In genomic region chr11:115385211-115385610, GRCh38 we compare ENCODE assay signal across 15 cellular contexts.
DNase-seq lines count a peak whose midpoint lies in the region; ATAC-seq, FAIRE-seq and TF ChIP-seq lines count a peak whose summit lies in the region.
"Had no signal": no experiment of that assay in that cellular context is flagged by ENCODE, and none has a peak within 500 bp of the region (broad histone marks: within the 10 kb centered on the region; RNA-seq: fewer than 3 reads in every experiment).

No MANE protein-coding gene starts in this region.

- H3K4me1 ChIP-seq in psoas muscle (no peaks in the 10 kb centered on the region), left lung (no peaks in the 10 kb centered on the region), prostate gland (replicated peaks) (no peaks in the 10 kb centered on the region)

- DNase-seq in NCI-H2171 treated with DMSO at 0.1 percent for 48 hours (lab: John Stamatoyannopoulos, UW) (peak; percentile 53), NCI-H2171 (lab: John Stamatoyannopoulos, UW) (no peak), MG63 (peak; percentile 21), cerebellum (ENCODE audit: low spot score) (peak; percentile 52), psoas muscle (no peak), H54 (ENCODE audit: insufficient read length, low spot score) (no peak), left lung (no peak), prostate gland (ENCODE audit: low spot score) (no peak)
- DNase-seq: CD4-positive, CD25-positive, alpha-beta regulatory T cell; DMS53 had no signal

- no peaks in the 10 kb centered on the region for H3K36me3 ChIP-seq in MG63
- no peaks in the 10 kb centered on the region for H3K36me3 ChIP-seq in psoas muscle (ENCODE audit: insufficient read depth in 1 of 2, low read depth in 1 of 2)
- no peaks in the 10 kb centered on the region for H3K36me3 ChIP-seq in left lung
- H3K36me3 ChIP-seq in prostate gland: no peaks in the 10 kb centered on the region
- H3K36me3 ChIP-seq: BLaER1 treated with 17β-estradiol and CSF1 and Interleukin-3, amounts not matched to agents 10 nM and 100 nM had no signal

- TF ChIP-seq CTCF in psoas muscle (IDR thresholded peaks at IDR 0.05) (no peak), left lung (IDR thresholded peaks at IDR 0.05) (no peak), prostate gland (IDR thresholded peaks at IDR 0.05) (no peak)

- H3K27ac ChIP-seq in psoas muscle: no peak overlapping the region
- no peak overlapping the region for H3K27ac ChIP-seq in left lung
- no peak overlapping the region for H3K27ac ChIP-seq in prostate gland
- H3K27ac ChIP-seq: 22Rv1; BLaER1 treated with 17β-estradiol and CSF1 and Interleukin-3, amounts not matched to agents 10 nM and 100 nM; HL-60 had no signal

- H3K9me3 ChIP-seq in MG63 (no peaks in the 10 kb centered on the region), psoas muscle (no peaks in the 10 kb centered on the region), left lung (no peaks in the 10 kb centered on the region), prostate gland (no peaks in the 10 kb centered on the region)
- H3K9me3 ChIP-seq: BLaER1 treated with 17β-estradiol and CSF1 and Interleukin-3, amounts not matched to agents 10 nM and 100 nM had no signal

- no peak for FAIRE-seq in H54 (lab: Jason Lieb, UNC)
- FAIRE-seq: GM18507 had no signal

- intact Hi-C loops in psoas muscle (cut with DNase I): no loop called here
- intact Hi-C loops in left lung (cut with DNase I): no loop called here
- intact Hi-C loops in prostate gland (cut with DNase I): no loop called here

- H3K27me3 ChIP-seq in MG63 (no peaks in the 10 kb centered on the region), psoas muscle (ENCODE audit: insufficient read depth in 3 of 3, low read length in 2 of 3) (no peaks in the 10 kb centered on the region), left lung (no peaks in the 10 kb centered on the region), prostate gland (replicated peaks; ENCODE audit: insufficient read depth) (no peaks in the 10 kb centered on the region)
- H3K27me3 ChIP-seq: BLaER1 treated with 17β-estradiol and CSF1 and Interleukin-3, amounts not matched to agents 10 nM and 100 nM had no signal

- no peak overlapping the region for H3K4me3 ChIP-seq in MG63
- no peak overlapping the region for H3K4me3 ChIP-seq in psoas muscle
- H3K4me3 ChIP-seq in left lung: no peak overlapping the region
- H3K4me3 ChIP-seq in prostate gland: no peak overlapping the region
- H3K4me3 ChIP-seq: BLaER1 treated with 17β-estradiol and CSF1 and Interleukin-3, amounts not matched to agents 10 nM and 100 nM had no signal

- TF ChIP-seq POLR2A in H54 (IDR thresholded peaks at IDR 0.05; ENCODE audit: low read depth, low read length) (no peak), prostate gland (IDR thresholded peaks at IDR 0.05) (no peak)

- ATAC-seq in psoas muscle: peak in 3 of 4 donors; percentile 50 to 63 (median 59)
- no peak for ATAC-seq in left lung
- ATAC-seq: HCT116 had no signal

Comparison
In these comparisons a context has a peak if more than half of its experiments do, and no peak if none do; other contexts are left out.
1. DNase-seq: peak in NCI-H2171 treated with DMSO at 0.1 percent for 48 hours (single experiment), MG63 (single experiment) and cerebellum (single experiment); none in NCI-H2171 (single experiment), psoas muscle (0 of 2), H54 (single experiment), left lung (0 of 2) and prostate gland (single experiment).